Comparison of ENCODE assay signal across 14 cellular contexts in genomic region chr5:163571755-163572154, GRCh38.
DNase-seq lines count a peak whose midpoint lies in the region; ATAC-seq, FAIRE-seq and TF ChIP-seq lines count a peak whose summit lies in the region.
"Had no signal": no experiment of that assay in that cellular context is flagged by ENCODE, and none has a peak within 500 bp of the region (broad histone marks: within the 10 kb centered on the region; RNA-seq: fewer than 3 reads in every experiment).

No MANE protein-coding gene starts in this region.

- no peaks in the 10 kb centered on the region for H3K9me2 ChIP-seq in SK-N-SH

- TF ChIP-seq CTCF in SK-N-SH (IDR thresholded peaks at IDR 0.05) (no peak), fibroblast of the aortic adventitia (IDR thresholded peaks at IDR 0.05; ENCODE audit: insufficient read depth, low read length) (no peak)

- H3K9me3 ChIP-seq in SK-N-SH: no peaks in the 10 kb centered on the region
- H3K9me3 ChIP-seq: heart right ventricle had no signal

- no peaks in the 10 kb centered on the region for H3K79me2 ChIP-seq in SK-N-SH (ENCODE audit: insufficient read depth)

- peak; percentile 80 to 95 for TF ChIP-seq EP300 in SK-N-SH (IDR thresholded peaks at IDR 0.05; ENCODE audit: borderline replicate concordance in 1 of 2, low read depth in 1 of 2, low read length in 1 of 2)

- POLR2A ChIA-PET in SK-N-SH (lab: Yijun Ruan, JAX): no interaction called here

- 11% methylated on average over 3 of the region's 3 CpGs for WGBS in SK-N-SH (ENCODE audit: low lambda C conversion rate)

- H3K36me3 ChIP-seq in SK-N-SH (replicated peaks in 1 of 2; ENCODE audit: control insufficient read depth in 1 of 2, insufficient read depth in 2 of 2, low read length in 1 of 2): no peaks in the 10 kb centered on the region
- H3K36me3 ChIP-seq: heart right ventricle had no signal

- no peak overlapping the region for H3K4me3 ChIP-seq in SK-N-SH (ENCODE audit: low read depth in 2 of 2, low read length in 1 of 2)
- no peak overlapping the region for H3K4me3 ChIP-seq in fibroblast of the aortic adventitia (ENCODE audit: low read depth, low read length)
- H3K4me3 ChIP-seq: heart right ventricle had no signal

- H2AFZ ChIP-seq in SK-N-SH (ENCODE audit: low read depth): no peak overlapping the region

- no peak overlapping the region for H3K9ac ChIP-seq in SK-N-SH

- no peak for TF ChIP-seq RAD21 in SK-N-SH (IDR thresholded peaks at IDR 0.05; ENCODE audit: low read length)

- peaks cover 3% of the 10 kb centered on the region for H3F3A ChIP-seq in SK-N-SH (replicated peaks; ENCODE audit: insufficient read depth)

- no peaks in the 10 kb centered on the region for H4K20me1 ChIP-seq in SK-N-SH (ENCODE audit: insufficient read depth)

- CTCF ChIA-PET in SK-N-SH (lab: Yijun Ruan, JAX): interaction anchor here (1.0 to 2.9 kb wide), 4 partner anchors 8 to 932 kb away, joined by 3 to 14 read pairs (median 6); no protein-coding TSS in a partner anchor

- no peaks in the 10 kb centered on the region for H3K27me3 ChIP-seq in SK-N-SH (ENCODE audit: insufficient read depth)

- no peak for TF ChIP-seq POLR2A in H54 (IDR thresholded peaks at IDR 0.05; ENCODE audit: low read depth, low read length)

- ATAC-seq in HG02870 (IDR thresholded peaks at IDR 0.05; ENCODE audit: unreplicated experiment): no peak
- no peak for ATAC-seq in GM21390 (IDR thresholded peaks at IDR 0.05; ENCODE audit: unreplicated experiment)
- ATAC-seq: activated T-cell treated with anti-CD3 and anti-CD28 coated beads, Interleukin-2, amount 50 U/mL, for 72 hours; naive thymus-derived CD8-positive, alpha-beta T cell; Panc1; WTC11 had no signal

- peak; percentile 92 for FAIRE-seq in H54 (lab: Jason Lieb, UNC)
- FAIRE-seq: G401.6 had no signal

- peak overlapping the region; percentile 41 for H3K4me2 ChIP-seq in SK-N-SH

- peaks cover 11 to 16% of the 10 kb centered on the region in 2 experiments for H3K4me1 ChIP-seq in SK-N-SH (ENCODE audit: control insufficient read depth in 1 of 2, insufficient read depth in 2 of 2, low read depth in 1 of 2, low read length in 1 of 2)
- H3K4me1 ChIP-seq: heart right ventricle had no signal

- peak; percentile 28 for DNase-seq in H54 (ENCODE audit: insufficient read length, low spot score)
- peak; percentile 26 for DNase-seq in SK-N-SH
- peak; percentile 98 for DNase-seq in fibroblast of the aortic adventitia (ENCODE audit: low read depth)
- DNase-seq in stromal cell of bone marrow (ENCODE audit: low read depth): peak; percentile 54
- no peak for DNase-seq in central memory CD4-positive, alpha-beta T cell
- DNase-seq: activated T-cell treated with anti-CD3 and anti-CD28 coated beads, Interleukin-2, amount 50 U/mL, for 72 hours; heart right ventricle; naive thymus-derived CD8-positive, alpha-beta T cell; stimulated activated naive CD4-positive, alpha-beta T cell treated with Interleukin-2 at 50 U/mL for 16 hours had no signal

- peak overlapping the region in 1 of 2 experiments; percentile 66; a peak in 2 of 4 replicates for H3K27ac ChIP-seq in SK-N-SH (ENCODE audit: low read depth in 2 of 2, low read length in 1 of 2)
- H3K27ac ChIP-seq: heart right ventricle had no signal

TF ChIP-seq in SK-N-SH, 30 proteins besides CTCF, POLR2A, EP300 and RAD21 (continues in another document):
- peak; percentile 80; the same call in 1 of the 2 replicates for TF ChIP-seq FOXM1 (IDR thresholded peaks at IDR 0.05; ENCODE audit: low read depth)
- TF ChIP-seq NRF1 (IDR thresholded peaks at IDR 0.05; ENCODE audit: low read depth, low read length): no peak
- TF ChIP-seq TCF12 (IDR thresholded peaks at IDR 0.05): peak; percentile 98
- TF ChIP-seq USF2 (IDR thresholded peaks at IDR 0.05; ENCODE audit: borderline replicate concordance, low read depth, low read length): no peak
- TF ChIP-seq CHD2 (IDR thresholded peaks at IDR 0.05; ENCODE audit: low read length, partially characterized antibody): no peak
- TF ChIP-seq POLR2AphosphoS5 (IDR thresholded peaks at IDR 0.05; ENCODE audit: low read depth, low read length): peak; percentile 82
- TF ChIP-seq GATA2 (CRISPR knock-in tag; IDR thresholded peaks at IDR 0.05): no peak
- TF ChIP-seq USF1 (IDR thresholded peaks at IDR 0.05; ENCODE audit: borderline replicate concordance, low read depth): peak; percentile 13; the same call in 1 of the 2 replicates
- no peak for TF ChIP-seq EZH2phosphoT487 (IDR thresholded peaks at IDR 0.05; ENCODE audit: borderline replicate concordance, low read depth)
- TF ChIP-seq REST (IDR thresholded peaks at IDR 0.05; ENCODE audit: low read depth, low read length): 0 out of 2 replicates have a peak, but pooled peaks have one; percentile 38
- TF ChIP-seq RXRA (IDR thresholded peaks at IDR 0.05; ENCODE audit: borderline replicate concordance, low read depth): peak; percentile 77
- TF ChIP-seq ZBTB33 (IDR thresholded peaks at IDR 0.05; ENCODE audit: borderline replicate concordance, low read depth): peak; percentile 70; the same call in 1 of the 2 replicates
- TF ChIP-seq JUND (IDR thresholded peaks at IDR 0.05): peak; percentile 86
- TF ChIP-seq, protein P1, sequence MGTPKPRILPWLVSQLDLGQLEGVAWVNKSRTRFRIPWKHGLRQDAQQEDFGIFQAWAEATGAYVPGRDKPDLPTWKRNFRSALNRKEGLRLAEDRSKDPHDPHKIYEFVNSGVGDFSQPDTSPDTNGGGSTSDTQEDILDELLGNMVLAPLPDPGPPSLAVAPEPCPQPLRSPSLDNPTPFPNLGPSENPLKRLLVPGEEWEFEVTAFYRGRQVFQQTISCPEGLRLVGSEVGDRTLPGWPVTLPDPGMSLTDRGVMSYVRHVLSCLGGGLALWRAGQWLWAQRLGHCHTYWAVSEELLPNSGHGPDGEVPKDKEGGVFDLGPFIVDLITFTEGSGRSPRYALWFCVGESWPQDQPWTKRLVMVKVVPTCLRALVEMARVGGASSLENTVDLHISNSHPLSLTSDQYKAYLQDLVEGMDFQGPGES (IDR thresholded peaks at IDR 0.05; ENCODE audit: low read depth, low read length): no peak
- TF ChIP-seq RFX5 (IDR thresholded peaks at IDR 0.05; ENCODE audit: low read length): no peak
- no peak for TF ChIP-seq MXI1 (IDR thresholded peaks at IDR 0.05; ENCODE audit: low read depth, low read length)
